8 cellular contexts compared by ENCODE assay signal in the genomic region with DNA sequence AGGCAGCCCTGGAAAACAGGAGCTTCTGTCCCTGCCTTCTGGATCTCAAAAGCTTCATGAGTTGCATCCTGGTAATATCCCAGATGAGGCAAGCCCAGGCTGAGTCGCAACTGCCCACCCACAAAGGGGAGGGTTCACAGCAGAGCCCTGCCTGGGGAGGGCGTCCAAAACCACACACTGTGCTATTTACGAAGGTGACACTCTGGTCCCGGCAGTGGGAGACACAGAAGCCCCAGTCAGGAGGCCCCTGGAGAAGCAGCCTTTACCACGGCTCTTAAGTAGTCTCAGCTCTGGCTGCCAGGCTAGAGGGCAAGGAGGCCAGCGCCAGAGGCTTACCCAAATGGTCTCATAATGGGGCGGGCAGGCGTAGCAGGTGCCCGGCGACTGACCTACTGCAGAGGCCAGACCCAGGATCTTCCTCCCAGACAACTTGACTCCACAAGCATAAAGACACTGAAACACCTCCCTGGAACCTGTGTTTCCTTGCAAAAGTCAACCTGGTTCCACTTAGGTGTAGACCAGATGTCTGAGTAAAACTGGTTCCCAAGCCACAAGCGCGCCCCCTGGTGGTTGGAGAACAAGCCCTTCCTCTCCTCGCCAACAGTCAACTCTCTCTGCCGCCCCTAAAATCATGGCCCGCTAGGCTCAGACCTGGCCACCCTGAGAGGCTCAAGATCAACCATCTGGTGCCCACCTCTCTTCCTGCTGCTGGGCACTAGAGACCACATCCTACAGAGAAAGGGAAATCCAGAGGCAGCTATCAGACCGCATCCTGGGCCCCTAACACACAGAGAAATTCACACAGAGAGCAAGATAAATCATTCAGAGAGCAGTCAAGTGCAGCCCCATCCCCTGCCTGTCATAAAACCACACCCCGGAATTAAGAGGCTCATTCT. TPM values are rescaled to one million over a fixed set of nuclear protein-coding genes. Genes with fewer than 3 reads are reported as not detected.
A peak's percentile ranks its signal among the peaks of the same experiment; 100 is the strongest.
DNase-seq lines count a peak whose midpoint lies in the region; ATAC-seq and TF ChIP-seq lines count a peak whose summit lies in the region.

No MANE protein-coding gene starts in this region.

- no peaks in the 10 kb centered on the region for H3K9me3 ChIP-seq in HCT116 (ENCODE audit: control insufficient read depth in 1 of 2, insufficient read depth in 1 of 2, low read depth in 1 of 2, low read length in 2 of 2)
- no peaks in the 10 kb centered on the region for H3K9me3 ChIP-seq in fibroblast of lung (ENCODE audit: control insufficient read depth, insufficient read depth, low read depth, low read length)
- no peaks in the 10 kb centered on the region for H3K9me3 ChIP-seq in neural cell (ENCODE audit: low read length)

- CTCF ChIA-PET in HCT116 (lab: Charles Lee): interaction anchor here (0.7 to 2.5 kb wide), 8 partner anchors 8 to 609 kb away, joined by 3 to 35 read pairs (median 5); no protein-coding TSS in a partner anchor

- peaks cover 23% of the 10 kb centered on the region for H3K79me2 ChIP-seq in HCT116 (ENCODE audit: insufficient read depth, low read length)
- H3K79me2 ChIP-seq in fibroblast of lung (ENCODE audit: control insufficient read depth, insufficient read depth, low read length): no peaks in the 10 kb centered on the region
- peaks cover 13% of the 10 kb centered on the region for H3K79me2 ChIP-seq in neural cell (replicated peaks; ENCODE audit: insufficient read depth, low read length)

- H3K9ac ChIP-seq in HCT116 (ENCODE audit: low read length) (no peak overlapping the region), fibroblast of lung (ENCODE audit: insufficient read depth, low read length) (no peak overlapping the region), neural cell (ENCODE audit: low read length) (peak overlapping the region; percentile 42)

- H3K36me3 ChIP-seq in HCT116 (ENCODE audit: control insufficient read depth in 1 of 2, insufficient read depth in 2 of 2, low read length in 2 of 2) (peaks cover 0 to 5% of the 10 kb centered on the region in 2 experiments; a peak in 2 of 4 replicates), fibroblast of lung (ENCODE audit: control insufficient read depth, insufficient read depth, low read length) (no peaks in the 10 kb centered on the region), neural cell (ENCODE audit: insufficient read depth, low read length) (no peaks in the 10 kb centered on the region)

- TF ChIP-seq CTCF in HCT116 (IDR thresholded peaks at IDR 0.05 in 2 of 3, conservative IDR thresholded peaks at IDR 0.05 in 1 of 3; ENCODE audit: borderline replicate concordance in 1 of 3, insufficient read depth in 1 of 3, low read depth in 2 of 3, low read length in 2 of 3): peak; percentile 69 to 99 (median 99)
- peak; percentile 77 to 78 for TF ChIP-seq CTCF in fibroblast of lung (conservative IDR thresholded peaks at IDR 0.05 in 1 of 2, IDR thresholded peaks at IDR 0.05 in 1 of 2; ENCODE audit: low read depth in 1 of 2, low read length in 2 of 2)
- peak; percentile 70 for TF ChIP-seq CTCF in neural cell (IDR thresholded peaks at IDR 0.05; ENCODE audit: poor library complexity, severe bottlenecking)

- ATAC-seq in HCT116 (peak; percentile 43), HG02610 (IDR thresholded peaks at IDR 0.05; ENCODE audit: unreplicated experiment) (no peak)
- peak; percentile 85 for ATAC-seq in stimulated activated naive CD8-positive, alpha-beta T cell treated with anti-CD3 and anti-CD28 coated beads, Interleukin-15, amount 100 ng/mL, for 72 hours

- no peaks in the 10 kb centered on the region for H4K20me1 ChIP-seq in HCT116 (ENCODE audit: insufficient read depth)
- no peaks in the 10 kb centered on the region for H4K20me1 ChIP-seq in fibroblast of lung (ENCODE audit: control insufficient read depth, extremely low read depth, insufficient read depth, low read length)
- H4K20me1 ChIP-seq in neural cell (ENCODE audit: insufficient read depth): peaks cover 29% of the 10 kb centered on the region

- H3F3A ChIP-seq in neural cell (ENCODE audit: insufficient read depth, low read length, poor library complexity, severe bottlenecking): no peaks in the 10 kb centered on the region

- peak overlapping the region; percentile 13 to 15; a peak in 3 of 4 replicates for H3K4me3 ChIP-seq in HCT116 (replicated peaks in 1 of 2; ENCODE audit: low read depth in 1 of 2, low read length in 2 of 2)
- peak overlapping the region in 2 of 4 experiments; percentile 8 to 31 for H3K4me3 ChIP-seq in fibroblast of lung (replicated peaks in 1 of 4; ENCODE audit: control extremely low read depth in 1 of 4, insufficient read depth in 1 of 4, low read depth in 3 of 4, low read length in 4 of 4)
- no peak overlapping the region for H3K4me3 ChIP-seq in neural cell (ENCODE audit: low read length)

- intact Hi-C loops in HCT116 (cut with micrococcal nuclease): loop anchor here (1.0 to 5.0 kb wide), 5 partner anchors 137 to 431 kb away; no protein-coding TSS in a partner anchor

- peak; percentile 78 for TF ChIP-seq RAD21 in HCT116 (IDR thresholded peaks at IDR 0.05; ENCODE audit: low read depth)
- TF ChIP-seq RAD21 in neural cell (conservative IDR thresholded peaks at IDR 0.05): peak; percentile 57

- no peak overlapping the region for H3K4me3 Mint-ChIP-seq in stimulated activated naive CD8-positive, alpha-beta T cell treated with anti-CD3 and anti-CD28 coated beads, Interleukin-15, amount 100 ng/mL, for 72 hours

- TF ChIP-seq EP300 in neural cell (conservative IDR thresholded peaks at IDR 0.05; ENCODE audit: poor library complexity, severe bottlenecking): no peak

- H3K9me2 ChIP-seq in HCT116 (ENCODE audit: insufficient read depth) (no peaks in the 10 kb centered on the region), neural cell (ENCODE audit: insufficient read depth, low read length) (no peaks in the 10 kb centered on the region)

- H3K4me1 ChIP-seq in HCT116 (ENCODE audit: control insufficient read depth in 1 of 2, insufficient read depth in 2 of 2, low read length in 2 of 2) (peaks cover 19 to 41% of the 10 kb centered on the region in 2 experiments), fibroblast of lung (ENCODE audit: control insufficient read depth, extremely low read depth, insufficient read depth, low read length) (peaks cover 30% of the 10 kb centered on the region)

- H3K27ac ChIP-seq in HCT116 (ENCODE audit: low read depth, low read length) (peak overlapping the region; percentile 86), fibroblast of lung (ENCODE audit: insufficient read depth, low read length) (no peak overlapping the region), neural cell (ENCODE audit: low read length) (no peak overlapping the region)

- peaks cover 10% of the 10 kb centered on the region for H3K4me1 Mint-ChIP-seq in stimulated activated naive CD8-positive, alpha-beta T cell treated with anti-CD3 and anti-CD28 coated beads, Interleukin-15, amount 100 ng/mL, for 72 hours

- no peak for TF ChIP-seq POLR2A in HCT116 (IDR thresholded peaks at IDR 0.05; ENCODE audit: borderline replicate concordance, extremely low read depth, insufficient read depth, insufficient read length)

- no peaks in the 10 kb centered on the region for H3K9me3 Mint-ChIP-seq in stimulated activated naive CD8-positive, alpha-beta T cell treated with anti-CD3 and anti-CD28 coated beads, Interleukin-15, amount 100 ng/mL, for 72 hours

- DNase-seq in D341Med (ENCODE audit: low spot score): peak; percentile 82
- peak; percentile 66 for DNase-seq in HCT116 (ENCODE audit: low read depth, low spot score)
- peak; percentile 54 for DNase-seq in NK-92 (lab: John Stamatoyannopoulos, UW; ENCODE audit: unreplicated experiment)
- DNase-seq in activated T-cell treated with anti-CD3 and anti-CD28 coated beads, Interleukin-2, amount 50 U/mL, for 1 hour: peak; percentile 92
- DNase-seq in fibroblast of lung (ENCODE audit: low read depth in 2 of 2): peak; percentile 46 to 70
- peak; percentile 86 to 92 for DNase-seq in stimulated activated naive CD8-positive, alpha-beta T cell treated with anti-CD3 and anti-CD28 coated beads, Interleukin-15, amount 100 ng/mL, for 72 hours

- RAD21 ChIA-PET in HCT116 (lab: Charles Lee; ENCODE audit: low non-redundant PET in 1 of 2, low total read pairs in 2 of 2, uncharacterized antibody in 2 of 2, unreplicated experiment in 2 of 2): interaction anchor here (1.7 to 2.6 kb wide), 2 partner anchors 262 to 324 kb away, joined by 5 to 11 read pairs; no protein-coding TSS in a partner anchor

- H3K27ac Mint-ChIP-seq in stimulated activated naive CD8-positive, alpha-beta T cell treated with anti-CD3 and anti-CD28 coated beads, Interleukin-15, amount 100 ng/mL, for 72 hours: no peak overlapping the region

- H2AFZ ChIP-seq in HCT116 (ENCODE audit: low read depth, low read length, poor library complexity, severe bottlenecking) (no peak overlapping the region), fibroblast of lung (ENCODE audit: low read length) (no peak overlapping the region), neural cell (ENCODE audit: low read depth, low read length) (no peak overlapping the region)

- POLR2A ChIA-PET in HCT116 (lab: Charles Lee): no interaction called here

- H3K4me2 ChIP-seq in HCT116 (ENCODE audit: low read length): peak overlapping the region; percentile 94
- H3K4me2 ChIP-seq in fibroblast of lung (ENCODE audit: extremely low read depth, insufficient read depth, low read length): peak overlapping the region; percentile 33
- peak overlapping the region; percentile 86 for H3K4me2 ChIP-seq in neural cell (ENCODE audit: low read length)

- no peaks in the 10 kb centered on the region for H3K27me3 Mint-ChIP-seq in stimulated activated naive CD8-positive, alpha-beta T cell treated with anti-CD3 and anti-CD28 coated beads, Interleukin-15, amount 100 ng/mL, for 72 hours

- BruUV-seq in HCT116 (replicated peaks; lab: Mats Ljungman, UMichigan): no TSS peak

- H3K27me3 ChIP-seq in HCT116 (ENCODE audit: insufficient read depth, low read length): no peaks in the 10 kb centered on the region
- H3K27me3 ChIP-seq in fibroblast of lung (ENCODE audit: control insufficient read depth, insufficient read depth, low read length): peaks cover 4% of the 10 kb centered on the region
- no peaks in the 10 kb centered on the region for H3K27me3 ChIP-seq in neural cell (ENCODE audit: insufficient read depth, low read depth, low read length)

TF ChIP-seq in HCT116, 20 proteins besides CTCF, POLR2A, EP300 and RAD21 (continues in another document):
- no peak for TF ChIP-seq JUND (IDR thresholded peaks at IDR 0.05)
- no peak for TF ChIP-seq EGR1 (IDR thresholded peaks at IDR 0.05; ENCODE audit: low read depth)
- no peak for TF ChIP-seq YY1 (IDR thresholded peaks at IDR 0.05; ENCODE audit: extremely low read depth, insufficient replicate concordance, low read depth, low read length)

RNA-seq across cellular contexts. Expression of a gene that starts 5.2 kb away (rescaled TPM):
- total RNA-seq in HCT116 (2021; ENCODE audit: unreplicated experiment) (7.1 TPM), fibroblast of lung (1.8 and 2.1 TPM in 2 replicates)
- polyA plus RNA-seq in HCT116 (2012): 1.5 and 1.7 TPM in 2 replicates
- polyA plus RNA-seq in fibroblast of lung (1.8 and 2.0 TPM in 2 replicates), neural cell (26.7 and 33.1 TPM in 2 replicates)
- 1.6 and 1.9 TPM in 2 replicates for polyA plus RNA-seq in fibroblast of lung (2012)
- polyA minus RNA-seq in fibroblast of lung (ENCODE audit: low replicate concordance) (0.59 and 1.5 TPM in 2 replicates), neural cell (51.4 and 54.0 TPM in 2 replicates)

Comparison
In these comparisons a context has a peak if more than half of its experiments do, and no peak if none do; other contexts are left out.
1. H3K4me2 ChIP-seq: peak in every context shown above with its lines; median percentile 94 in HCT116; 86 in neural cell; 33 in fibroblast of lung.